17 cellular contexts compared by ENCODE assay signal in genomic region chr6:134666174-134666573, GRCh38.
"Had no signal": no experiment of that assay in that cellular context is flagged by ENCODE, and none has a peak within 500 bp of the region (broad histone marks: within the 10 kb centered on the region; RNA-seq: fewer than 3 reads in every experiment).

No MANE protein-coding gene starts in this region.

- H3K4me3 ChIP-seq: esophagus muscularis mucosa, gastrocnemius medialis, lung, neural progenitor cell, sigmoid colon, skin epidermis, stomach, uterus had no signal

- H3K4me1 ChIP-seq: esophagus muscularis mucosa, gastrocnemius medialis, neural progenitor cell, parathyroid adenoma, sigmoid colon, stomach, uterus had no signal

- ATAC-seq: effector memory CD8-positive, alpha-beta T cell; gastrocnemius medialis; left ventricle myocardium superior had no signal

- H3K27me3 ChIP-seq: esophagus muscularis mucosa, gastrocnemius medialis, neural progenitor cell, sigmoid colon, stomach, uterus had no signal

- H2AFZ ChIP-seq: neural progenitor cell, parathyroid adenoma had no signal

- H3K9me3 ChIP-seq: esophagus muscularis mucosa, gastrocnemius medialis, sigmoid colon, stomach, uterus had no signal

- H3K4me2 ChIP-seq: neural progenitor cell had no signal

- H3K27ac ChIP-seq: epithelial cell of prostate, esophagus muscularis mucosa, gastrocnemius medialis, neural progenitor cell, parathyroid adenoma, sigmoid colon, skin epidermis, stomach, uterus had no signal

- H3K36me3 ChIP-seq: esophagus muscularis mucosa, gastrocnemius medialis, neural progenitor cell, sigmoid colon, stomach, uterus had no signal

- H3K9ac ChIP-seq: neural progenitor cell, parathyroid adenoma had no signal

- H3K79me2 ChIP-seq: parathyroid adenoma had no signal

- FAIRE-seq: keratinocyte had no signal

- DNase-seq: effector memory CD8-positive, alpha-beta T cell; gastrocnemius medialis; glutamatergic neuron; left ventricle myocardium superior; nucleus accumbens; sigmoid colon; stimulated activated CD4-positive, alpha-beta T cell treated with anti-CD3 and anti-CD28 coated beads, Interleukin-12 subunit alpha, Interleukin-12 subunit beta, amount 100 ng/mL, for 4 hours; stimulated activated naive CD4-positive, alpha-beta T cell; stomach; uterus had no signal
